12 cellular contexts compared by ENCODE assay signal in the genomic region with DNA sequence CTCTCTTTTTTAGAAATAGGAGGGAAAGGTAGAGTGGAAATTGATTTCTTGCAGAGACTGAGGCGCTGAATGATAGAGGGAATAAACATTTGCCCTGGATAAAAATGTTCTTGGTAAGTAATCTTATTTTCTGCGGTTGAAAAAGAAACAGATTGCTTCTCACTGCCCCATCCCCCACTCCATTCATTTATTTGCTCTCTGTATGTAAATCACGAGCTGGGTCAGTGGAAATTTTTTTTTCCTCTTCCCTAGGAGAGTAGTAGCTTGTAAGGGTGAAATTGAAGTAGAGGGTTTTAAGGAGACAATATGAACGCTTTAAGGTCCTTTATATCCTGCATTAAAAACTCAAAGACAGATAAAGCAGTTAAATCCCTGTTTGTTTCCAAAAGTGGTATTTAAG. TPM values are rescaled to one million over a fixed set of nuclear protein-coding genes. Genes with fewer than 3 reads are reported as not detected.
DNase-seq lines count a peak whose midpoint lies in the region; FAIRE-seq and TF ChIP-seq lines count a peak whose summit lies in the region.
"Had no signal": no experiment of that assay in that cellular context is flagged by ENCODE, and none has a peak within 500 bp of the region (broad histone marks: within the 10 kb centered on the region; RNA-seq: fewer than 3 reads in every experiment).

No MANE protein-coding gene starts in this region.

- H3K9me3 Mint-ChIP-seq in chondrocyte (ENCODE audit: low read depth), result no peaks in the 10 kb centered on the region
- H3K9me3 Mint-ChIP-seq in activated naive CD8-positive, alpha-beta T cell treated with anti-CD3 and anti-CD28 coated beads for 36 hours, result peaks cover 9% of the 10 kb centered on the region

- H3K4me3 Mint-ChIP-seq in chondrocyte (ENCODE audit: unreplicated experiment), result peak overlapping the region; percentile 53
- no peak overlapping the region for H3K4me3 Mint-ChIP-seq in activated naive CD8-positive, alpha-beta T cell treated with anti-CD3 and anti-CD28 coated beads for 36 hours

- no peak for FAIRE-seq in GM12891 (lab: Jason Lieb, UNC)

- H3K4me3 ChIP-seq in AG04449 (ENCODE audit: low read depth, low read length), result peak overlapping the region; percentile 49
- H3K4me3 ChIP-seq in mucosa of rectum (ENCODE audit: low read length in 2 of 2), result peak overlapping the region; percentile 55 to 87
- H3K4me3 ChIP-seq in WERI-Rb-1 (ENCODE audit: low read depth, low read length), result no peak overlapping the region

- H3K9me3 ChIP-seq in mucosa of rectum (ENCODE audit: control insufficient read depth in 2 of 2, low read length in 2 of 2) (no peaks in the 10 kb centered on the region), WERI-Rb-1 (ENCODE audit: severe bottlenecking) (no peaks in the 10 kb centered on the region)

- H3K27me3 Mint-ChIP-seq in chondrocyte (ENCODE audit: low read depth), result peaks cover 57% of the 10 kb centered on the region
- peaks cover 46% of the 10 kb centered on the region for H3K27me3 Mint-ChIP-seq in activated naive CD8-positive, alpha-beta T cell treated with anti-CD3 and anti-CD28 coated beads for 36 hours

- H3K9ac ChIP-seq in mucosa of rectum (ENCODE audit: low read depth in 1 of 2, low read length in 2 of 2), result peak overlapping the region; percentile 52 to 76

- H3K4me1 ChIP-seq in mucosa of rectum (ENCODE audit: control insufficient read depth in 2 of 2, insufficient read depth in 2 of 2, low read length in 2 of 2), result no peaks in the 10 kb centered on the region

- peaks cover 29% of the 10 kb centered on the region for H3K4me1 Mint-ChIP-seq in chondrocyte (ENCODE audit: low read depth)
- peaks cover 6% of the 10 kb centered on the region for H3K4me1 Mint-ChIP-seq in activated naive CD8-positive, alpha-beta T cell treated with anti-CD3 and anti-CD28 coated beads for 36 hours

- POLR2A ChIA-PET in AG04449 (lab: Yijun Ruan, JAX), result no interaction called here

- H3K36me3 Mint-ChIP-seq in chondrocyte (ENCODE audit: low read depth), result no peaks in the 10 kb centered on the region
- peaks cover 2% of the 10 kb centered on the region for H3K36me3 Mint-ChIP-seq in activated naive CD8-positive, alpha-beta T cell treated with anti-CD3 and anti-CD28 coated beads for 36 hours

- no peak overlapping the region for H3K27ac Mint-ChIP-seq in chondrocyte (ENCODE audit: unreplicated experiment)
- no peak overlapping the region for H3K27ac Mint-ChIP-seq in activated naive CD8-positive, alpha-beta T cell treated with anti-CD3 and anti-CD28 coated beads for 36 hours

- CTCF ChIA-PET in AG04449 (lab: Yijun Ruan, JAX), result no interaction called here

- TF ChIP-seq CTCF in AG04449 (IDR thresholded peaks at IDR 0.05; ENCODE audit: insufficient read depth, low read length, missing control alignments) (no peak), chondrocyte (IDR thresholded peaks at IDR 0.05) (no peak), WERI-Rb-1 (IDR thresholded peaks at IDR 0.05; ENCODE audit: low read depth, low read length) (no peak)

- H3K27ac ChIP-seq in mucosa of rectum (ENCODE audit: low read depth in 2 of 2, low read length in 2 of 2) (peak overlapping the region; percentile 61 to 80), WERI-Rb-1 (no peak overlapping the region)
- H3K27ac ChIP-seq: epithelial cell of prostate had no signal

- H3K36me3 ChIP-seq in mucosa of rectum (ENCODE audit: control insufficient read depth in 2 of 2, insufficient read depth in 2 of 2, low read length in 2 of 2), result no peaks in the 10 kb centered on the region
- no peaks in the 10 kb centered on the region for H3K36me3 ChIP-seq in WERI-Rb-1

- no peak for DNase-seq in AG04449 (ENCODE audit: low read depth, low spot score)
- DNase-seq in NCI-H146 treated with DMSO at 0.1 percent for 48 hours (lab: John Stamatoyannopoulos, UW; ENCODE audit: unreplicated experiment), result peak; percentile 36
- DNase-seq in chondrocyte (ENCODE audit: low spot score), result no peak
- DNase-seq in GM12891 (ENCODE audit: insufficient read length, low spot score), result no peak
- no peak for DNase-seq in activated naive CD8-positive, alpha-beta T cell treated with anti-CD3 and anti-CD28 coated beads for 36 hours
- no peak for DNase-seq in WERI-Rb-1
- DNase-seq in NOMO-1 treated with DMSO at 0.1 percent for 48 hours (lab: John Stamatoyannopoulos, UW; ENCODE audit: unreplicated experiment), result no peak
- DNase-seq: DND-41; Kasumi-1; stimulated activated CD4-positive, alpha-beta T cell treated with anti-CD3 and anti-CD28 coated beads, Interleukin-4, amount 100 ng/mL, for 1 hour had no signal

- H3K27me3 ChIP-seq in mucosa of rectum (ENCODE audit: control insufficient read depth in 2 of 2, insufficient read depth in 2 of 2, low read length in 2 of 2) (peaks cover 0 to 10% of the 10 kb centered on the region in 2 donors), WERI-Rb-1 (ENCODE audit: insufficient read depth, low read depth, severe bottlenecking) (no peaks in the 10 kb centered on the region)

- TF ChIP-seq POLR2A in GM12891 (IDR thresholded peaks at IDR 0.05; ENCODE audit: low read depth, low read length), result no peak

TF ChIP-seq in GM12891, 5 proteins besides CTCF, POLR2A, EP300 and RAD21:
- TF ChIP-seq POU2F2 (IDR thresholded peaks at IDR 0.05; ENCODE audit: low read depth, low read length), result no peak
- TF ChIP-seq SPI1 (IDR thresholded peaks at IDR 0.05; ENCODE audit: low read depth, low read length), result no peak
- TF ChIP-seq TAF1 (IDR thresholded peaks at IDR 0.05; ENCODE audit: low read depth, low read length), result no peak
- no peak for TF ChIP-seq PAX5 (IDR thresholded peaks at IDR 0.05; ENCODE audit: insufficient read depth, low read length, severe bottlenecking)

RNA-seq across cellular contexts. Expression of a gene that starts 1.4 kb away (rescaled TPM):
- not detected in 3 replicates for total RNA-seq in chondrocyte
- polyA plus RNA-seq in GM12891 (2012; ENCODE audit: low read depth, missing spikeins), result not detected
- not detected for total RNA-seq in activated naive CD8-positive, alpha-beta T cell treated with anti-CD3 and anti-CD28 coated beads for 36 hours
